Comparison of ENCODE assay signal across 1 cellular context in genomic region chr11:4038973-4039372, GRCh38.
TF ChIP-seq lines count a peak whose summit lies in the region.

No MANE protein-coding gene starts in this region.

TF ChIP-seq in K562, 482 proteins besides CTCF, POLR2A, EP300 and RAD21 (continued from another document):
- TF ChIP-seq ATF3 (IDR thresholded peaks at IDR 0.05) (0 out of 2 replicates have a peak, but pooled peaks have one; percentile 22), ATF3 (CRISPR knock-in tag; conservative IDR thresholded peaks at IDR 0.05) (no peak)
